ENCODE assay signal across 8 cellular contexts in the genomic region with DNA sequence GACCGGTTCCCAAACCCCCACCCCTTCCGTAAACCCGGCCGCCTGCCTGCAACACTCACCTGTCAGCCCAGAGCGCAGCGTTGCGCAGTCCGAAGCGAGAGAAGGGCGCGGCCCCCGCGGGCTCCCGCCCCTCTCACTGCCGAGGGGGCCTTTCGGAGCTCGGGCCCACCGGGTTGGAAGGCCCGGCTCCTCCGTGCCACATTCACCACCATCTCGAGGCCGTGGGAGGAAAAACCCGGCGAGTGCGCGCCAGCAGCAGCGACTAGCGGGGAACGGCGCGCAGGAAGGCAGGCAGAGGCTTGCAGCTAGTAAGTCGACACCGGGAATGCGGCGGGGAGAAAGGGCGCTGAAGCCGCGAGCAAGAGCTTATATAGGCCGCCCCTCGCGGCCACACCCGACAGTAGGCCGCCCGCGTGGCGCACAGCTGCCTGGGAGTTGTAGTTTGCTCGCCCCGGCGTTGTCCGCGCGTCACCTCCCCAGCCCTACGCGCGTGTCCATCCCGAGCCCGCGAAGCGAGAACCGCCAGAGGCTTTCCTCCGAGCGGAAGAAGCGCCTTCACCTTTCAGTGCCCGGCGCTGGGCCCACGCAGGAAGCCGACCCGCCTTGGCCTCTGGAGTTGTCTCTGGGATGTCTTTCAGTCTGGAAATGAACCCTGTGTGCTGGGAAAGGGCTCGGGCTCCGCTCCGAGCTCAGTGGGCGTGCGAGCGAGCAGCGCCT. TPM values are rescaled to one million over a fixed set of nuclear protein-coding genes. Genes with fewer than 3 reads are reported as not detected.
DNase-seq lines count a peak whose midpoint lies in the region; ATAC-seq, FAIRE-seq and TF ChIP-seq lines count a peak whose summit lies in the region.

No MANE protein-coding gene starts in this region.

- no peaks in the 10 kb centered on the region for H3K4me1 ChIP-seq in uterus

- no peaks in the 10 kb centered on the region for H3K9me3 Mint-ChIP-seq in T-cell

- no peaks in the 10 kb centered on the region for H3K27me3 ChIP-seq in uterus

- peaks cover 33% of the 10 kb centered on the region for H3K36me3 Mint-ChIP-seq in T-cell

- DNase-seq in GM12892 (ENCODE audit: insufficient read length) (peak; percentile 88), NCI-H1436 (lab: John Stamatoyannopoulos, UW) (peak; percentile 93), T-cell (peak; percentile 74 to 93 (median 84)), amniotic stem cell (lab: John Stamatoyannopoulos, UW) (peak; percentile 84), left ventricle myocardium superior (peak; percentile 98), pulmonary artery endothelial cell (ENCODE audit: low read depth, low spot score) (peak; percentile 81), uterus (peak; percentile 96)

- H3K4me1 Mint-ChIP-seq in T-cell, result peaks cover 36 to 52% (median 38%) of the 10 kb centered on the region in 3 donors

- peak; percentile 6 to 54 (median 13) for TF ChIP-seq CTCF in uterus (IDR thresholded peaks at IDR 0.05)

- peak overlapping the region; percentile 89 to 97 (median 92) for H3K4me3 Mint-ChIP-seq in T-cell

- POLR2A ChIA-PET in T-cell (lab: Charles Lee), result interaction anchor here (0.5 to 2.7 kb wide), 27 partner anchors 9 to 809 kb away, joined by 3 to 65 read pairs (median 3); partner anchors contain the start of genes TRNAU1AP (in 2 of the 2), GMEB1 (in 1 of the 2), RCC1 (in 1 of the 2) and RNU11 (in 1 of the 2)

- intact Hi-C loops in left ventricle myocardium superior (cut with micrococcal nuclease) (no loop called here), uterus (cut with DNase I; ENCODE audit: low total_unique reads) (no loop called here)

- FAIRE-seq in GM12892 (lab: Jason Lieb, UNC), result peak; percentile 78

- CTCF ChIA-PET in T-cell (lab: Charles Lee), result interaction anchor here (0.6 to 2.7 kb wide), 14 partner anchors 12 to 809 kb away, joined by 3 to 22 read pairs (median 4); partner anchors contain the start of genes MED18 (in 1 of the 2), RCC1 (in 1 of the 2), STX12 (in 1 of the 2) and TAF12 (in 1 of the 2)

- peak overlapping the region; percentile 90 to 94 for H3K27ac ChIP-seq in uterus

- peak; percentile 84 for ATAC-seq in HG02798 (IDR thresholded peaks at IDR 0.05; ENCODE audit: poor library complexity, unreplicated experiment)
- ATAC-seq in T-cell (replicated peaks in 1 of 4), result peak; percentile 87 to 92 (median 90)
- peak; percentile 99 for ATAC-seq in left ventricle myocardium superior

- TF ChIP-seq POLR2A in GM12892 (IDR thresholded peaks at IDR 0.05; ENCODE audit: low read depth, low read length) (peak; percentile 100), uterus (IDR thresholded peaks at IDR 0.05) (peak; percentile 80 to 91)

- H3K9me3 ChIP-seq in uterus, result no peaks in the 10 kb centered on the region

- H3K27ac Mint-ChIP-seq in T-cell, result peak overlapping the region; percentile 92 to 93

- no peaks in the 10 kb centered on the region for H3K36me3 ChIP-seq in uterus

- no peaks in the 10 kb centered on the region for H3K27me3 Mint-ChIP-seq in T-cell

- H3K4me3 ChIP-seq in uterus, result peak overlapping the region; percentile 84 to 99

RNA-seq across cellular contexts. Expression of gene RAB42, which starts 10.4 kb away (rescaled TPM):
- polyA plus RNA-seq in GM12892 (2012; ENCODE audit: missing spikeins), result 0.59 TPM
- total RNA-seq in T-cell (not detected), left ventricle myocardium superior (1.5 TPM), pulmonary artery endothelial cell (1.7 and 2.0 TPM in 2 replicates), uterus (10 to 100 TPM in 1 of 4 donors, 1 to 10 TPM in 1, not detected in 2; 3.0 to 15.6 TPM)

RNA-seq across cellular contexts. Expression of gene TRNAU1AP, which starts 28.8 kb away (rescaled TPM):
- polyA plus RNA-seq in GM12892 (2012; ENCODE audit: missing spikeins), result 38.6 TPM
- total RNA-seq in T-cell (10 to 100 TPM; 28.6 to 47.6 (median 41.3) TPM), left ventricle myocardium superior (14.5 TPM), pulmonary artery endothelial cell (26.8 and 27.8 TPM in 2 replicates), uterus (10 to 100 TPM in 2 of 4 donors, 1 to 10 TPM in 2; 3.8 to 34.9 (median 20.3) TPM)

Comparison
In these comparisons a context has a peak if more than half of its experiments do, and no peak if none do; other contexts are left out.
1. Peak in every context shown above with its lines: DNase-seq, ATAC-seq, H3K4me3 ChIP-seq and H3K27ac ChIP-seq.